25 cellular contexts compared by ENCODE assay signal in the genomic region with DNA sequence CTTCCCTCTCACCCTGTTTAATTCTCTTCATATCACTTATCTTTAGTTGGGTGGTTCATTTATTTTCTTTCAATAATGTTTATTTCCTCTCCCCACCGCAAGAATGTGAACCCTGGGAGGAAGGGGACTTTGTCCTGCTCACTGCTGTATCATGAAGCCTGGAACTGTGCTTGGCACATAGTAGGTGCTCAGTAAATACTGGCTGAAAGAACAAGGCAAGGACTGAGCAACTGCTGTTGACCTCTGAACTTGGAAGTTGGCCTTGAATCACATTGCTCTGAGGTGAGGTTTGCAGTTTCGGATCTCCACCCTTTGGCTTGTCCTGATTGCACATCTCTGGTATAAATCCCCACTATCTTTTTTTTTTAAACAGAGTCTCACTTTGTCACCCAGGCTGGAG. TPM values are rescaled to one million over a fixed set of nuclear protein-coding genes. Genes with fewer than 3 reads are reported as not detected.
DNase-seq lines count a peak whose midpoint lies in the region; ATAC-seq, FAIRE-seq and TF ChIP-seq lines count a peak whose summit lies in the region.
"Had no signal": no experiment of that assay in that cellular context is flagged by ENCODE, and none has a peak within 500 bp of the region (broad histone marks: within the 10 kb centered on the region; RNA-seq: fewer than 3 reads in every experiment).

No MANE protein-coding gene starts in this region.

- peaks cover 59% of the 10 kb centered on the region for H3K27me3 Mint-ChIP-seq in T-helper 17 cell
- peaks cover 40 to 56% (median 46%) of the 10 kb centered on the region in 3 donors for H3K27me3 Mint-ChIP-seq in naive B cell
- peaks cover 12 to 54% of the 10 kb centered on the region in 2 donors for H3K27me3 Mint-ChIP-seq in T-cell

- H3K4me3 Mint-ChIP-seq in T-helper 17 cell (peak overlapping the region; percentile 19), naive B cell (peak overlapping the region in 6 of 8 donors; percentile 1 to 56 (median 8)), T-cell (peak overlapping the region in 1 of 3 donors; percentile 74)
- H3K4me3 Mint-ChIP-seq: stimulated activated naive B cell treated with anti-CD40 and anti-IgM and Interleukin-4, amounts not matched to agents 10 μg/mL and 1 μg/mL and 100 μg/mL, for 72 hours had no signal

- H3K9me3 Mint-ChIP-seq in naive B cell (peaks cover 0 to 14% (median 6%) of the 10 kb centered on the region in 7 donors), T-cell (no peaks in the 10 kb centered on the region)

- in situ Hi-C loops in HepG2 (cut with HindIII; ENCODE audit: extremely low pct_ligation_motif_present, low pct_unique_long_range_greater_than_20kb): loop anchor here (5.0 kb wide), 2 partner anchors 226 to 251 kb away; no protein-coding TSS in a partner anchor

- H3K9me3 ChIP-seq in HepG2 (ENCODE audit: low read length) (no peaks in the 10 kb centered on the region), right lobe of liver (no peaks in the 10 kb centered on the region), T-helper 17 cell (ENCODE audit: control insufficient read depth, low read length, poor library complexity, severe bottlenecking) (no peaks in the 10 kb centered on the region), small intestine (ENCODE audit: control insufficient read depth, low read depth) (no peaks in the 10 kb centered on the region), body of pancreas (no peaks in the 10 kb centered on the region), BE2C (no peaks in the 10 kb centered on the region)
- H3K9me3 ChIP-seq: adrenal gland, SK-N-SH, suprapubic skin had no signal

- DNase-seq in HepG2 (ENCODE audit: low spot score): peak; percentile 75
- no peak for DNase-seq in right lobe of liver
- DNase-seq in T-helper 17 cell: no peak
- DNase-seq in naive B cell: no peak
- DNase-seq in small intestine: peak; percentile 49
- DNase-seq in T-cell: no peak
- DNase-seq in body of pancreas: no peak
- DNase-seq in BE2C: no peak
- DNase-seq: activated CD4-positive, CD25-positive, alpha-beta regulatory T cell treated with anti-CD3 and anti-CD28 coated beads, Interleukin-2, amount 50 U/mL, for 72 hours; activated effector memory CD4-positive, alpha-beta T cell treated with Interleukin-2 at 50 U/mL for 16 hours; activated T-cell treated with anti-CD3 and anti-CD28 coated beads for 4 hours; mammary epithelial cell; NCI-H1436 treated with DMSO at 0.1 percent for 48 hours; NCI-H2081 treated with DMSO at 0.1 percent for 48 hours; NCI-H2227 treated with DMSO at 0.1 percent for 48 hours; NCI-H526 treated with DMSO at 0.1 percent for 48 hours; PC-9; SK-N-SH; stimulated activated naive B cell treated with anti-CD40 and anti-IgM and Interleukin-4, amounts not matched to agents 10 μg/mL and 1 μg/mL and 100 μg/mL, for 72 hours had no signal

- no TSS peak for BruUV-seq in HepG2 (replicated peaks; lab: Mats Ljungman, UMichigan)

- H3K27ac Mint-ChIP-seq in T-helper 17 cell: peak overlapping the region; percentile 73
- no peak overlapping the region for H3K27ac Mint-ChIP-seq in naive B cell
- H3K27ac Mint-ChIP-seq in T-cell: peak overlapping the region in 1 of 2 donors; percentile 62
- H3K27ac Mint-ChIP-seq: stimulated activated naive B cell treated with anti-CD40 and anti-IgM and Interleukin-4, amounts not matched to agents 10 μg/mL and 1 μg/mL and 100 μg/mL, for 72 hours had no signal

- TF ChIP-seq POLR2A in HepG2 (IDR thresholded peaks at IDR 0.05; ENCODE audit: insufficient read depth in 1 of 2, low read depth in 2 of 2, low read length in 2 of 2) (no peak), right lobe of liver (IDR thresholded peaks at IDR 0.05) (no peak), body of pancreas (IDR thresholded peaks at IDR 0.05) (no peak)

- TF ChIP-seq CTCF in HepG2 (CRISPR knock-in tag; IDR thresholded peaks at IDR 0.05) (no peak), right lobe of liver (IDR thresholded peaks at IDR 0.05) (no peak), body of pancreas (IDR thresholded peaks at IDR 0.05) (no peak), BE2C (IDR thresholded peaks at IDR 0.05; ENCODE audit: low read depth, low read length) (no peak)

- CTCF ChIA-PET in HepG2 (lab: Yijun Ruan, JAX; ENCODE audit: low intra/inter-chr PET ratio, low total read pairs): interaction anchor here (1.2 to 6.5 kb wide), 2 partner anchors 225 to 250 kb away, joined by 4 to 95 read pairs; no protein-coding TSS in a partner anchor
- CTCF ChIA-PET in T-cell (lab: Charles Lee): interaction anchor here (1.9 to 2.3 kb wide), 2 partner anchors 224 to 250 kb away, joined by 5 to 9 read pairs; no protein-coding TSS in a partner anchor

- TF ChIP-seq EP300 in HepG2 (IDR thresholded peaks at IDR 0.05; ENCODE audit: low read depth in 2 of 2, low read length in 2 of 2): peak in 1 of 2 experiments; percentile 22; a peak in 1 of 4 replicates
- TF ChIP-seq EP300 in HepG2 (CRISPR knock-in tag; IDR thresholded peaks at IDR 0.05; ENCODE audit: borderline replicate concordance): no peak

- ATAC-seq in HepG2: no peak
- ATAC-seq in right lobe of liver: no peak
- ATAC-seq in T-helper 17 cell: no peak
- ATAC-seq in naive B cell (ENCODE audit: low read depth in 2 of 2): no peak
- ATAC-seq in T-cell (replicated peaks in 1 of 4): no peak
- no peak for ATAC-seq in body of pancreas
- ATAC-seq: HCT116; stimulated activated naive B cell treated with anti-CD40 and anti-IgM and Interleukin-4, amounts not matched to agents 10 μg/mL and 1 μg/mL and 100 μg/mL, for 72 hours had no signal

- 0% methylated on average over 2 of the region's 2 CpGs for WGBS in HepG2 (ENCODE audit: low lambda C conversion rate)
- 55% methylated on average over 2 of the region's 2 CpGs for WGBS in right lobe of liver (ENCODE audit: insufficient coverage, low coverage, low lambda C conversion rate, missing lambda C conversion rate)
- WGBS in small intestine, 3 donors: 18 to 47% (median 26%) methylated on average over 2 of the region's 2 CpGs
- 63 to 86% methylated on average over 2 of the region's 2 CpGs for WGBS in body of pancreas, 2 donors

- H4K20me1 ChIP-seq in HepG2 (ENCODE audit: insufficient read depth, low read length): no peaks in the 10 kb centered on the region

- H3K36me3 ChIP-seq in HepG2 (replicated peaks in 1 of 2; ENCODE audit: control insufficient read depth in 1 of 2, insufficient read depth in 2 of 2, low read length in 2 of 2) (no peaks in the 10 kb centered on the region), right lobe of liver (no peaks in the 10 kb centered on the region), small intestine (ENCODE audit: control insufficient read depth in 2 of 2, insufficient read depth in 2 of 2, low read length in 2 of 2) (no peaks in the 10 kb centered on the region), body of pancreas (replicated peaks in 1 of 2; ENCODE audit: insufficient read depth in 1 of 2, low read depth in 2 of 2) (no peaks in the 10 kb centered on the region), BE2C (no peaks in the 10 kb centered on the region)
- H3K36me3 ChIP-seq: adrenal gland, suprapubic skin had no signal

- peak overlapping the region; percentile 96 for H3K4me2 ChIP-seq in HepG2 (ENCODE audit: low read depth, low read length)
- H3K4me2 ChIP-seq: hepatocyte, PC-9, SK-N-SH had no signal

- POLR2A ChIA-PET in HepG2 (lab: Yijun Ruan, JAX) (no interaction called here), T-cell (lab: Charles Lee) (no interaction called here)

- no peak overlapping the region for H2AFZ ChIP-seq in HepG2 (ENCODE audit: low read length)
- H2AFZ ChIP-seq: hepatocyte, PC-9 had no signal

- no peak overlapping the region for H3K9ac ChIP-seq in HepG2 (ENCODE audit: insufficient read depth, low read depth, low read length)
- H3K9ac ChIP-seq: SK-N-SH had no signal

- FAIRE-seq in HepG2 (lab: Jason Lieb, UNC): peak; percentile 82
- no peak for FAIRE-seq in small intestine (lab: Jason Lieb, UNC)
- FAIRE-seq: endometrium, frontal cortex had no signal

- H3K4me1 Mint-ChIP-seq in T-helper 17 cell (peaks cover 12% of the 10 kb centered on the region), naive B cell (peaks cover 4 to 10% (median 6%) of the 10 kb centered on the region in 3 donors), T-cell (peaks cover 10 to 22% (median 19%) of the 10 kb centered on the region in 3 donors)

- H3K27me3 ChIP-seq in HepG2 (ENCODE audit: control insufficient read depth in 1 of 2, insufficient read depth in 2 of 2, low read length in 2 of 2): peaks cover 0 to 5% of the 10 kb centered on the region in 2 experiments; a peak in 1 of 5 replicates
- H3K27me3 ChIP-seq in right lobe of liver: no peaks in the 10 kb centered on the region
- no peaks in the 10 kb centered on the region for H3K27me3 ChIP-seq in small intestine (ENCODE audit: control insufficient read depth in 2 of 2, insufficient read depth in 2 of 2, low read length in 2 of 2)
- peaks cover 0 to 5% of the 10 kb centered on the region in 2 donors for H3K27me3 ChIP-seq in body of pancreas
- peaks cover 6% of the 10 kb centered on the region; the same call in 1 of the 2 replicates for H3K27me3 ChIP-seq in BE2C
- H3K27me3 ChIP-seq: adrenal gland, suprapubic skin had no signal

- H3K4me3 ChIP-seq in HepG2 (replicated peaks in 1 of 3; ENCODE audit: insufficient read depth in 1 of 3, low read depth in 2 of 3, low read length in 3 of 3) (no peak overlapping the region), right lobe of liver (no peak overlapping the region), small intestine (ENCODE audit: low read depth in 1 of 2, low read length in 2 of 2) (no peak overlapping the region), body of pancreas (no peak overlapping the region), BE2C (ENCODE audit: low read depth, low read length) (no peak overlapping the region)
- H3K4me3 ChIP-seq: adrenal gland, hepatocyte, PC-9, suprapubic skin had no signal

- no peaks in the 10 kb centered on the region for H3K79me2 ChIP-seq in HepG2 (ENCODE audit: insufficient read depth, low read length)
- H3K79me2 ChIP-seq: hepatocyte had no signal

- H3K36me3 Mint-ChIP-seq in T-helper 17 cell (ENCODE audit: low read depth) (peaks cover 2% of the 10 kb centered on the region), naive B cell (peaks cover 0 to 4% of the 10 kb centered on the region in 2 donors), T-cell (no peaks in the 10 kb centered on the region)

- intact Hi-C loops in HepG2 (cut with micrococcal nuclease; ENCODE audit: unreplicated experiment): loop anchor here (5.0 kb wide), 1 partner anchor 81 kb away; no protein-coding TSS in a partner anchor
- intact Hi-C loops in right lobe of liver (cut with DNase I): loop anchor here in 1 of 2 donors (5.0 to 10.0 kb wide), 2 partner anchors 84 to 221 kb away; a partner anchor contains a TSS
- intact Hi-C loops in body of pancreas (cut with DNase I): no loop called here

- TF ChIP-seq RAD21 in HepG2 (CRISPR knock-in tag; IDR thresholded peaks at IDR 0.05): no peak

- peaks cover 28% of the 10 kb centered on the region for H3K4me1 ChIP-seq in HepG2 (ENCODE audit: insufficient read depth, low read length)
- H3K4me1 ChIP-seq in right lobe of liver: peaks cover 0 to 7% (median 4%) of the 10 kb centered on the region in 4 donors
- peaks cover 2 to 4% of the 10 kb centered on the region in 2 donors for H3K4me1 ChIP-seq in small intestine (ENCODE audit: control insufficient read depth in 2 of 2, insufficient read depth in 1 of 2, low read depth in 1 of 2, low read length in 1 of 2)
- H3K4me1 ChIP-seq in body of pancreas: peaks cover 15% of the 10 kb centered on the region
- no peaks in the 10 kb centered on the region for H3K4me1 ChIP-seq in BE2C

- no peak overlapping the region for H3K27ac ChIP-seq in HepG2 (ENCODE audit: extremely low read length, insufficient read depth, low read length)
- H3K27ac ChIP-seq in right lobe of liver: no peak overlapping the region
- H3K27ac ChIP-seq in small intestine (ENCODE audit: low read depth in 1 of 2, low read length in 1 of 2): peak overlapping the region in 1 of 2 donors; percentile 40
- H3K27ac ChIP-seq in body of pancreas: no peak overlapping the region
- H3K27ac ChIP-seq: hepatocyte, PC-9, suprapubic skin had no signal

RNA-seq across cellular contexts. Expression of a gene that starts 22.0 kb away (rescaled TPM):
- total RNA-seq in HepG2 (2016; rRNA removed; fragmentation: Illumina TruSeq; extraction: Trizol) (0.06 and 0.07 TPM in 2 replicates), right lobe of liver (1 to 10 TPM; 1.7 to 3.6 (median 2.4) TPM), T-helper 17 cell (100 to 1,000 TPM in 1 of 2 donors, 1 to 10 TPM in 1; 3.0 to 123 TPM), T-cell (1 to 10 TPM in 1 of 5 donors, under 1 TPM in 4; 0.44 to 2.0 (median 0.86) TPM), body of pancreas (1 to 10 TPM; 2.1 to 3.0 TPM)
- total RNA-seq in HepG2 (2016; cell fraction: cytosol; rRNA removed; fragmentation: Illumina TruSeq; extraction: Trizol; ENCODE audit: low read depth): not detected in 2 replicates
- 0.11 TPM in 1 of 2 replicates, not detected in the other for total RNA-seq in HepG2 (2016; cell fraction: insoluble cytoplasmic fraction; rRNA removed; fragmentation: Illumina TruSeq; extraction: Trizol)
- total RNA-seq in HepG2 (2016; cell fraction: membrane; rRNA removed; fragmentation: Illumina TruSeq; extraction: Trizol): 0.03 TPM in 1 of 2 replicates, not detected in the other
- not detected in 2 replicates for total RNA-seq in HepG2 (2016; cell fraction: nucleus; rRNA removed; fragmentation: Illumina TruSeq; extraction: Trizol)
- polyA plus RNA-seq in HepG2 (2011; rRNA removed) (0.05 and 0.08 TPM in 2 replicates), naive B cell (ENCODE audit: low read depth in 6 of 6) (10 to 100 TPM; 18.2 to 37.6 (median 24.7) TPM), small intestine (1 to 10 TPM; 1.8 to 7.5 (median 2.4) TPM)
- 0.06 and 0.15 TPM in 2 replicates for polyA plus RNA-seq in HepG2 (2011; cell fraction: cytosol; rRNA removed)
- 0.09 and 0.10 TPM in 2 replicates for polyA plus RNA-seq in HepG2 (2011; cell fraction: nucleus; rRNA removed)
- 0.07 and 0.08 TPM in 2 replicates for polyA plus RNA-seq in HepG2 (2012)
- polyA plus RNA-seq in HepG2 (2016; cell fraction: cytosol; fragmentation: Illumina TruSeq; extraction: Trizol; ENCODE audit: low read depth): not detected in 2 replicates
- polyA plus RNA-seq in HepG2 (2016; cell fraction: insoluble cytoplasmic fraction; fragmentation: Illumina TruSeq; extraction: Trizol; ENCODE audit: low read depth): not detected in 2 replicates
- 0.08 TPM in 1 of 2 replicates, not detected in the other for polyA plus RNA-seq in HepG2 (2016; cell fraction: membrane; fragmentation: Illumina TruSeq; extraction: Trizol; ENCODE audit: low read depth)
- not detected in 2 replicates for polyA plus RNA-seq in HepG2 (2016; cell fraction: nucleus; fragmentation: Illumina TruSeq; extraction: Trizol; ENCODE audit: insufficient read depth, low read depth)
- polyA minus RNA-seq in HepG2 (2011; rRNA and poly(A)+ RNA removed; ENCODE audit: low replicate concordance): 0.28 and 8.6 TPM in 2 replicates
- not detected in 2 replicates for polyA minus RNA-seq in HepG2 (2011; cell fraction: cytosol; rRNA and poly(A)+ RNA removed)
- 0.12 TPM in 1 of 2 replicates, not detected in the other for polyA minus RNA-seq in HepG2 (2011; cell fraction: nucleus; rRNA and poly(A)+ RNA removed)
- 0.60 TPM for polyA plus RNA-seq in BE2C (2012; ENCODE audit: insufficient read depth, insufficient read length, low read depth)

Comparison
In these comparisons a context has a peak if more than half of its experiments do, and no peak if none do; other contexts are left out.
1. DNase-seq: peak in HepG2 (single experiment) and small intestine (single experiment); none in right lobe of liver (0 of 3), T-helper 17 cell (0 of 3), naive B cell (single experiment), T-cell (0 of 34), body of pancreas (0 of 4) and BE2C (single experiment).